ENCODE assay signal across 22 cellular contexts in genomic region chr2:217830807-217831206, GRCh38.
DNase-seq lines count a peak whose midpoint lies in the region; ATAC-seq, FAIRE-seq and TF ChIP-seq lines count a peak whose summit lies in the region.
"Had no signal": no experiment of that assay in that cellular context is flagged by ENCODE, and none has a peak within 500 bp of the region (broad histone marks: within the 10 kb centered on the region; RNA-seq: fewer than 3 reads in every experiment).

No MANE protein-coding gene starts in this region.

- no peaks in the 10 kb centered on the region for H3K4me1 ChIP-seq in HepG2 (ENCODE audit: insufficient read depth, low read length)
- H3K4me1 ChIP-seq in right lobe of liver: peaks cover 0 to 9% (median 0%) of the 10 kb centered on the region in 4 donors
- H3K4me1 ChIP-seq in lung (ENCODE audit: control insufficient read depth in 2 of 2, insufficient read depth in 2 of 2, low read length in 2 of 2): peaks cover 17 to 22% of the 10 kb centered on the region in 2 donors
- peaks cover 96% of the 10 kb centered on the region in 2 donors for H3K4me1 ChIP-seq in gastrocnemius medialis
- H3K4me1 ChIP-seq in Karpas-422 (ENCODE audit: low read length): peaks cover 5% of the 10 kb centered on the region; the same call in 1 of the 2 replicates

- no peak overlapping the region for H3K9ac ChIP-seq in HepG2 (ENCODE audit: insufficient read depth, low read depth, low read length)
- no peak overlapping the region for H3K9ac ChIP-seq in Karpas-422 (ENCODE audit: low read length)
- H3K9ac ChIP-seq: BLaER1 had no signal

- TF ChIP-seq RAD21 in HepG2 (CRISPR knock-in tag; IDR thresholded peaks at IDR 0.05): no peak

- H3K4me2 ChIP-seq in HepG2 (ENCODE audit: low read depth, low read length): no peak overlapping the region
- H3K4me2 ChIP-seq in Karpas-422 (ENCODE audit: low read depth, low read length, poor library complexity, severe bottlenecking): no peak overlapping the region
- H3K4me2 ChIP-seq: BLaER1, GM23338 had no signal

- H3K9me2 ChIP-seq in Karpas-422 (replicated peaks; ENCODE audit: insufficient read depth, low read length): no peaks in the 10 kb centered on the region

- H3K9me3 ChIP-seq in HepG2 (ENCODE audit: low read length) (no peaks in the 10 kb centered on the region), right lobe of liver (no peaks in the 10 kb centered on the region), lung (ENCODE audit: control insufficient read depth in 2 of 2, insufficient read depth in 1 of 2, low read length in 1 of 2) (no peaks in the 10 kb centered on the region), gastrocnemius medialis (no peaks in the 10 kb centered on the region), Karpas-422 (ENCODE audit: low read length) (no peaks in the 10 kb centered on the region)
- H3K9me3 ChIP-seq: BLaER1 had no signal

- no peaks in the 10 kb centered on the region for H3K27me3 ChIP-seq in HepG2 (ENCODE audit: control insufficient read depth in 1 of 2, insufficient read depth in 2 of 2, low read length in 2 of 2)
- H3K27me3 ChIP-seq in right lobe of liver: no peaks in the 10 kb centered on the region
- no peaks in the 10 kb centered on the region for H3K27me3 ChIP-seq in lung (ENCODE audit: control insufficient read depth, insufficient read depth)
- H3K27me3 ChIP-seq in gastrocnemius medialis: no peaks in the 10 kb centered on the region
- no peaks in the 10 kb centered on the region for H3K27me3 ChIP-seq in Karpas-422 (ENCODE audit: low read length)
- H3K27me3 ChIP-seq: BLaER1 had no signal

- H3K4me3 ChIP-seq in HepG2 (replicated peaks in 1 of 3; ENCODE audit: insufficient read depth in 1 of 3, low read depth in 2 of 3, low read length in 3 of 3) (no peak overlapping the region), right lobe of liver (no peak overlapping the region), lung (no peak overlapping the region), gastrocnemius medialis (no peak overlapping the region), Karpas-422 (ENCODE audit: low read length) (no peak overlapping the region)
- H3K4me3 ChIP-seq: BLaER1, GM12878, GM23338 had no signal

- H2AFZ ChIP-seq in HepG2 (ENCODE audit: low read length) (no peak overlapping the region), Karpas-422 (ENCODE audit: low read length) (no peak overlapping the region)
- H2AFZ ChIP-seq: GM23338 had no signal

- CTCF ChIA-PET in HepG2 (lab: Yijun Ruan, JAX; ENCODE audit: low intra/inter-chr PET ratio, low total read pairs): no interaction called here

- peaks cover 20 to 33% of the 10 kb centered on the region in 2 experiments for H3K36me3 ChIP-seq in HepG2 (replicated peaks in 1 of 2; ENCODE audit: control insufficient read depth in 1 of 2, insufficient read depth in 2 of 2, low read length in 2 of 2)
- H3K36me3 ChIP-seq in right lobe of liver: peaks cover 9 to 82% (median 39%) of the 10 kb centered on the region in 4 donors
- H3K36me3 ChIP-seq in lung (ENCODE audit: control insufficient read depth in 2 of 2, insufficient read depth in 2 of 2, low read length in 2 of 2): peaks cover 26 to 62% of the 10 kb centered on the region in 2 donors
- H3K36me3 ChIP-seq in gastrocnemius medialis: peaks cover 0 to 55% of the 10 kb centered on the region in 2 donors
- no peaks in the 10 kb centered on the region for H3K36me3 ChIP-seq in Karpas-422 (ENCODE audit: insufficient read depth, low read length)

- TF ChIP-seq EP300 in HepG2 (IDR thresholded peaks at IDR 0.05; ENCODE audit: low read depth in 2 of 2, low read length in 2 of 2): no peak
- TF ChIP-seq EP300 in HepG2 (CRISPR knock-in tag; IDR thresholded peaks at IDR 0.05; ENCODE audit: borderline replicate concordance): no peak

- no TSS peak for BruUV-seq in HepG2 (replicated peaks; lab: Mats Ljungman, UMichigan)

- H3K79me2 ChIP-seq in HepG2 (ENCODE audit: insufficient read depth, low read length): no peaks in the 10 kb centered on the region
- no peaks in the 10 kb centered on the region for H3K79me2 ChIP-seq in Karpas-422 (ENCODE audit: low read length)

- TF ChIP-seq CTCF in HepG2 (CRISPR knock-in tag; IDR thresholded peaks at IDR 0.05) (no peak), right lobe of liver (IDR thresholded peaks at IDR 0.05) (no peak), lung (IDR thresholded peaks at IDR 0.05; ENCODE audit: control extremely low read depth, extremely low read depth) (no peak), gastrocnemius medialis (IDR thresholded peaks at IDR 0.05 in 4 of 5, conservative IDR thresholded peaks at IDR 0.05 in 1 of 5) (no peak)

- ATAC-seq in HepG2 (no peak; the same call in 2 of the 3 replicates), right lobe of liver (no peak), lung (ENCODE audit: insufficient read depth, low FRiP score) (no peak), gastrocnemius medialis (no peak), GM18517 (IDR thresholded peaks at IDR 0.05; ENCODE audit: unreplicated experiment) (no peak)
- ATAC-seq: GM12878, GM23338 had no signal

- in situ Hi-C loops in HepG2 (cut with HindIII; ENCODE audit: extremely low pct_ligation_motif_present, low pct_unique_long_range_greater_than_20kb): no loop called here
- in situ Hi-C loops in gastrocnemius medialis (cut with MboI; ENCODE audit: low sequenced_read_pairs in 4 of 4): no loop called here

- H3K27ac ChIP-seq in HepG2 (ENCODE audit: extremely low read length, insufficient read depth, low read length): no peak overlapping the region
- no peak overlapping the region for H3K27ac ChIP-seq in right lobe of liver
- peak overlapping the region; percentile 3 to 30 for H3K27ac ChIP-seq in lung (ENCODE audit: low read depth in 1 of 2, low read length in 1 of 2)
- H3K27ac ChIP-seq in gastrocnemius medialis: peak overlapping the region; percentile 99 to 100 (median 99)
- no peak overlapping the region for H3K27ac ChIP-seq in Karpas-422 (ENCODE audit: low read length)
- H3K27ac ChIP-seq: BLaER1 had no signal

- FAIRE-seq in HepG2 (lab: Jason Lieb, UNC): no peak
- FAIRE-seq: GM12878 had no signal

- intact Hi-C loops in HepG2 (cut with micrococcal nuclease; ENCODE audit: unreplicated experiment): no loop called here
- intact Hi-C loops in right lobe of liver (cut with DNase I): no loop called here
- intact Hi-C loops in gastrocnemius medialis (cut with DNase I; ENCODE audit: low total_unique reads): loop anchor here (5.0 to 10.0 kb wide), 4 partner anchors 34 to 1594 kb away; no protein-coding TSS in a partner anchor

- POLR2A ChIA-PET in HepG2 (lab: Yijun Ruan, JAX): no interaction called here

- peaks cover 4% of the 10 kb centered on the region; the same call in 1 of the 2 replicates for H4K20me1 ChIP-seq in HepG2 (ENCODE audit: insufficient read depth, low read length)
- no peaks in the 10 kb centered on the region for H4K20me1 ChIP-seq in Karpas-422 (ENCODE audit: insufficient read depth, low read depth, low read length)

- TF ChIP-seq POLR2A in HepG2 (IDR thresholded peaks at IDR 0.05; ENCODE audit: insufficient read depth in 1 of 2, low read depth in 2 of 2, low read length in 2 of 2) (no peak), right lobe of liver (IDR thresholded peaks at IDR 0.05) (no peak), gastrocnemius medialis (IDR thresholded peaks at IDR 0.05) (no peak)

- DNase-seq in HepG2 (ENCODE audit: low spot score) (no peak), right lobe of liver (no peak), lung (ENCODE audit: low spot score) (no peak), gastrocnemius medialis (no peak), Karpas-422 (no peak), midbrain (lab: John Stamatoyannopoulos, UW) (no peak), DMS79 (lab: John Stamatoyannopoulos, UW) (no peak)
- DNase-seq: CD4-positive, alpha-beta memory T cell; EL; HCEC 1CT; KBM-7; MV-4-11; NCI-H187; NCI-H2227 treated with DMSO at 0.1 percent for 48 hours; NCI-H510A treated with DMSO at 0.1 percent for 48 hours; NCI-H774; OCI-M1; SIG-M5 had no signal

- WGBS in HepG2 (ENCODE audit: low lambda C conversion rate): 82% methylated on average over 4 of the region's 6 CpGs
- WGBS in right lobe of liver (ENCODE audit: insufficient coverage, low coverage, low lambda C conversion rate, missing lambda C conversion rate): 100% methylated on average over 2 of the region's 6 CpGs
- WGBS in lung, 2 donors: 62 to 80% methylated on average over 6 of the region's 6 CpGs

TF ChIP-seq in HepG2, 621 proteins besides CTCF, POLR2A, EP300 and RAD21 (continues in another document):
- peak; percentile 31 for TF ChIP-seq ZNF883 (CRISPR knock-in tag; IDR thresholded peaks at IDR 0.05; ENCODE audit: not compliant biosample characterization)
- no peak for TF ChIP-seq ZBTB25 (CRISPR knock-in tag; IDR thresholded peaks at IDR 0.05)

Comparison
In these comparisons a context has a peak if more than half of its experiments do, and no peak if none do; other contexts are left out.
1. H3K27ac ChIP-seq: peak in lung (2 of 2) and gastrocnemius medialis (4 of 4); none in HepG2 (single experiment), right lobe of liver (0 of 3) and Karpas-422 (single experiment).